Comparison of ENCODE assay signal across 9 cellular contexts in the genomic region with DNA sequence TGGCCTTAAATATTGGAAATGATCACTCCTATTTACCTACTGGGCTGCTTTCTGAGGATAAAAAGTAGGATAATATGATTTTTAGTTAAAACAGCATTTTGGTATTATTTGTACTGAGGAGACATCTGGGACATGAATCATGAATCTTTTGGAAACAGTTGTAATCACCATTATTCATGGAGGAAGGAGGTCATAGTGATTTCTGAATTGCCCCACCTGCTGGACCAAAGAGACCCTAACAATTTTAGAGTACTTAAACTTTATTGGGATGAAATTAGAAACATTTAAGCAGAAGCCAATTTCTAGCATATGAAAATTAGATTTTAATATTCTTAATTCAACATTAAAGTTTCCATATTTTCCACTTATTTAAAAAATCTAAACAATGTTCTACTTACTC.
A peak's percentile ranks its signal among the peaks of the same experiment; 100 is the strongest.
DNase-seq lines count a peak whose midpoint lies in the region; ATAC-seq and TF ChIP-seq lines count a peak whose summit lies in the region.
"Had no signal": no experiment of that assay in that cellular context is flagged by ENCODE, and none has a peak within 500 bp of the region (broad histone marks: within the 10 kb centered on the region; RNA-seq: fewer than 3 reads in every experiment).

No MANE protein-coding gene starts in this region.

- DNase-seq in EH (ENCODE audit: low read depth): peak; percentile 60
- DNase-seq in M059J (ENCODE audit: low read depth): peak; percentile 57
- DNase-seq in mammary epithelial cell: peak; percentile 11
- peak; percentile 57 for DNase-seq in myocyte (ENCODE audit: low read depth)
- DNase-seq in activated CD4-positive, alpha-beta memory T cell treated with anti-CD3 and anti-CD28 coated beads, Interleukin-2, amount 10 ng/mL, durations not matched to agents 7 days and 5 days: no peak
- no peak for DNase-seq in coronary artery (ENCODE audit: low spot score)
- no peak for DNase-seq in left colon

- peaks cover 2% of the 10 kb centered on the region for H3K36me3 ChIP-seq in mammary epithelial cell (ENCODE audit: insufficient read depth, low read length)

- H4K20me1 ChIP-seq in mammary epithelial cell (ENCODE audit: insufficient read depth, low read length): no peaks in the 10 kb centered on the region

- H3K9me3 Mint-ChIP-seq in activated CD4-positive, alpha-beta memory T cell treated with anti-CD3 and anti-CD28 coated beads, Interleukin-2, amount 10 ng/mL, durations not matched to agents 7 days and 5 days: no peaks in the 10 kb centered on the region

- CTCF ChIA-PET in mammary epithelial cell (lab: Charles Lee; ENCODE audit: low non-redundant PET): no interaction called here
- CTCF ChIA-PET in activated CD4-positive, alpha-beta memory T cell treated with anti-CD3 and anti-CD28 coated beads, Interleukin-2, amount 10 ng/mL, durations not matched to agents 7 days and 5 days (lab: Charles Lee): interaction anchor here (1.5 kb wide), 1 partner anchor 705 kb away, joined by 4 read pairs; no protein-coding TSS in a partner anchor

- no peak overlapping the region for H3K27ac ChIP-seq in mammary epithelial cell (ENCODE audit: insufficient read depth, low read depth, low read length)
- H3K27ac ChIP-seq in coronary artery: no peak overlapping the region

- peaks cover 2% of the 10 kb centered on the region for H3K4me1 Mint-ChIP-seq in activated CD4-positive, alpha-beta memory T cell treated with anti-CD3 and anti-CD28 coated beads, Interleukin-2, amount 10 ng/mL, durations not matched to agents 7 days and 5 days

- H2AFZ ChIP-seq in mammary epithelial cell (ENCODE audit: low read depth, low read length): no peak overlapping the region

- no peak overlapping the region for H3K4me2 ChIP-seq in mammary epithelial cell (ENCODE audit: insufficient read depth, low read depth, low read length)

- intact Hi-C loops in mammary epithelial cell (cut with micrococcal nuclease): loop anchor here (10.0 kb wide), 1 partner anchor 458 kb away; no protein-coding TSS in a partner anchor
- intact Hi-C loops in left colon (cut with DNase I, micrococcal nuclease): no loop called here

- no peaks in the 10 kb centered on the region for H3K79me2 ChIP-seq in mammary epithelial cell (ENCODE audit: insufficient read depth, low read length)

- no peaks in the 10 kb centered on the region for H3K27me3 ChIP-seq in mammary epithelial cell (ENCODE audit: insufficient read depth, low read length)

- TF ChIP-seq CTCF in mammary epithelial cell (conservative IDR thresholded peaks at IDR 0.05 in 1 of 2, IDR thresholded peaks at IDR 0.05 in 1 of 2; ENCODE audit: extremely low read depth in 1 of 2, insufficient read depth in 1 of 2, low read depth in 1 of 2, low read length in 2 of 2): peak; percentile 31 to 41
- TF ChIP-seq CTCF in coronary artery (IDR thresholded peaks at IDR 0.05): no peak

- dilution Hi-C loops in mammary epithelial cell (cut with HindIII; ENCODE audit: low sequenced_read_pairs): no loop called here

- POLR2A ChIA-PET in activated CD4-positive, alpha-beta memory T cell treated with anti-CD3 and anti-CD28 coated beads, Interleukin-2, amount 10 ng/mL, durations not matched to agents 7 days and 5 days (lab: Charles Lee): no interaction called here

- no peak overlapping the region for H3K4me3 Mint-ChIP-seq in activated CD4-positive, alpha-beta memory T cell treated with anti-CD3 and anti-CD28 coated beads, Interleukin-2, amount 10 ng/mL, durations not matched to agents 7 days and 5 days
- H3K4me3 Mint-ChIP-seq: activated naive CD8-positive, alpha-beta T cell had no signal

- in situ Hi-C loops in mammary epithelial cell (cut with MboI; ENCODE audit: low sequenced_read_pairs in 2 of 2): no loop called here

- BruUV-seq in mammary epithelial cell (replicated peaks; lab: Mats Ljungman, UMichigan): no TSS peak

- H3K9ac ChIP-seq in mammary epithelial cell (ENCODE audit: insufficient read depth, low read length): no peak overlapping the region

- H3K4me1 ChIP-seq in mammary epithelial cell (ENCODE audit: insufficient read depth, low read length): no peaks in the 10 kb centered on the region

- H3K9me3 ChIP-seq in mammary epithelial cell (replicated peaks; ENCODE audit: insufficient read depth, low read length): no peaks in the 10 kb centered on the region

- ATAC-seq in GM18519 (IDR thresholded peaks at IDR 0.05; ENCODE audit: low FRiP score, unreplicated experiment) (no peak), left colon (no peak)

- no peaks in the 10 kb centered on the region for H3K27me3 Mint-ChIP-seq in activated CD4-positive, alpha-beta memory T cell treated with anti-CD3 and anti-CD28 coated beads, Interleukin-2, amount 10 ng/mL, durations not matched to agents 7 days and 5 days
- H3K27me3 Mint-ChIP-seq: activated naive CD8-positive, alpha-beta T cell had no signal

- no peak overlapping the region for H3K27ac Mint-ChIP-seq in activated CD4-positive, alpha-beta memory T cell treated with anti-CD3 and anti-CD28 coated beads, Interleukin-2, amount 10 ng/mL, durations not matched to agents 7 days and 5 days
- H3K27ac Mint-ChIP-seq: activated naive CD8-positive, alpha-beta T cell had no signal

- H3K4me3 ChIP-seq in mammary epithelial cell (replicated peaks in 1 of 3; ENCODE audit: insufficient read depth in 1 of 3, low read depth in 2 of 3, low read length in 3 of 3) (no peak overlapping the region), coronary artery (no peak overlapping the region)

- H3K36me3 Mint-ChIP-seq in activated CD4-positive, alpha-beta memory T cell treated with anti-CD3 and anti-CD28 coated beads, Interleukin-2, amount 10 ng/mL, durations not matched to agents 7 days and 5 days (ENCODE audit: low read depth): peaks cover 19% of the 10 kb centered on the region

Comparison
In these comparisons a context has a peak if more than half of its experiments do, and no peak if none do; other contexts are left out.
1. DNase-seq: peak in EH (single experiment), M059J (single experiment), mammary epithelial cell (single experiment) and myocyte (single experiment); none in activated CD4-positive, alpha-beta memory T cell treated with anti-CD3 and anti-CD28 coated beads, Interleukin-2, amount 10 ng/mL, durations not matched to agents 7 days and 5 days (single experiment), coronary artery (single experiment) and left colon (0 of 2).